8 cellular contexts compared by ENCODE assay signal in genomic region chr12:48716493-48717251, GRCh38. TPM values are rescaled to one million over a fixed set of nuclear protein-coding genes. Genes with fewer than 3 reads are reported as not detected.
A peak's percentile ranks its signal among the peaks of the same experiment; 100 is the strongest.
DNase-seq lines count a peak whose midpoint lies in the region; ATAC-seq and TF ChIP-seq lines count a peak whose summit lies in the region.

CCNT1 (minus strand) TSS chr12:48716707; CDS start chr12:48716675, 32 bp downstream.

- ATAC-seq in GM19372 (IDR thresholded peaks at IDR 0.05; ENCODE audit: low read depth, unreplicated experiment) (peak; percentile 95), HG03558 (IDR thresholded peaks at IDR 0.05; ENCODE audit: extremely low read depth, unreplicated experiment) (peak; percentile 91)

- H3K36me3 Mint-ChIP-seq in CD14-positive monocyte: peaks cover 22 to 38% of the 10 kb centered on the region in 2 donors

- H3K9me3 Mint-ChIP-seq in CD14-positive monocyte: peaks cover 19 to 25% (median 21%) of the 10 kb centered on the region in 7 donors

- TF ChIP-seq CTCF in CD14-positive monocyte (IDR thresholded peaks at IDR 0.05): peak; percentile 29

- intact Hi-C loops in CD14-positive monocyte (cut with micrococcal nuclease): loop anchor here in 1 of 2 donors (2.0 kb wide), 1 partner anchor 34 kb away; the partner anchor contains the start of gene KANSL2

- H3K27ac Mint-ChIP-seq in CD14-positive monocyte: peak within 1 kb of the TSS; percentile 98 to 99 (median 99)

- DNase-seq in CD14-positive monocyte (ENCODE audit: low spot score): peak; percentile 100
- DNase-seq in NCI-H748 (lab: John Stamatoyannopoulos, UW; ENCODE audit: unreplicated experiment): peak; percentile 100
- DNase-seq in activated CD4-positive, alpha-beta T cell treated with anti-CD3 and anti-CD28 coated beads, Interleukin-2, amount 50 U/mL, for 1 hour: peak; percentile 98
- peak; percentile 91 for DNase-seq in cortex of kidney (lab: John Stamatoyannopoulos, UW)
- DNase-seq in left kidney (ENCODE audit: low read depth, low spot score): peak; percentile 100
- DNase-seq in stimulated activated CD4-positive, alpha-beta T cell treated with anti-CD3 and anti-CD28 coated beads, Interleukin-2, amount 100 ng/mL, for 24 hours: peak; percentile 99

- H3K27me3 Mint-ChIP-seq in CD14-positive monocyte (ENCODE audit: low read depth in 3 of 3): peaks cover 0 to 3% (median 0%) of the 10 kb centered on the region in 3 donors

- peak within 1 kb of the TSS; percentile 94 to 97 for H3K4me3 Mint-ChIP-seq in CD14-positive monocyte

- peaks cover 26% of the 10 kb centered on the region for H3K4me1 Mint-ChIP-seq in CD14-positive monocyte

RNA-seq across cellular contexts. Expression of gene CCNT1, which starts in this region (rescaled TPM):
- 1 to 10 TPM; 2.3 to 4.4 TPM for polyA plus RNA-seq in CD14-positive monocyte

Comparison
In these comparisons a context has a peak if more than half of its experiments do, and no peak if none do; other contexts are left out.
1. Peak in every context shown above with its lines: DNase-seq and ATAC-seq.